In genomic region chr19:1574763-1575162, GRCh38 we compare ENCODE assay signal across 23 cellular contexts. TPM values are rescaled to one million over a fixed set of nuclear protein-coding genes. Genes with fewer than 3 reads are reported as not detected.
"Had no signal": no experiment of that assay in that cellular context is flagged by ENCODE, and none has a peak within 500 bp of the region (broad histone marks: within the 10 kb centered on the region; RNA-seq: fewer than 3 reads in every experiment).

No MANE protein-coding gene starts in this region.

- H3K27ac ChIP-seq: ascending aorta, body of pancreas had no signal

- FAIRE-seq: bronchial epithelial cell had no signal

- H3K9me3 Mint-ChIP-seq: activated CD8-positive, alpha-beta T cell treated with anti-CD3 and anti-CD28 coated beads for 36 hours; activated naive CD4-positive, alpha-beta T cell treated with anti-CD3 and anti-CD28 coated beads, Interleukin-2, amount 50 U/mL, for 24 hours; activated naive CD8-positive, alpha-beta T cell treated with anti-CD3 and anti-CD28 coated beads, Interleukin-2, amount 50 U/mL, for 24 hours; T-helper 1 cell treated with Interleukin-12 subunit alpha and Interleukin-12 subunit beta and Interleukin-4 antibody, amounts not matched to agents 30 μg/mL and 1 μg/mL, for 36 hours had no signal

- H3K4me1 ChIP-seq: ascending aorta, body of pancreas had no signal

- H3K4me3 ChIP-seq: ascending aorta, body of pancreas, MG63 had no signal

- H3K9me3 ChIP-seq: ascending aorta, body of pancreas, MG63 had no signal

- H3K27ac Mint-ChIP-seq: activated CD8-positive, alpha-beta T cell treated with anti-CD3 and anti-CD28 coated beads for 36 hours; activated naive CD8-positive, alpha-beta T cell treated with anti-CD3 and anti-CD28 coated beads, Interleukin-2, amount 50 U/mL, for 24 hours; T-helper 1 cell treated with Interleukin-12 subunit alpha and Interleukin-12 subunit beta and Interleukin-4 antibody, amounts not matched to agents 30 μg/mL and 1 μg/mL, for 36 hours had no signal

- H3K4me3 Mint-ChIP-seq: activated CD8-positive, alpha-beta T cell treated with anti-CD3 and anti-CD28 coated beads for 36 hours; activated naive CD4-positive, alpha-beta T cell treated with anti-CD3 and anti-CD28 coated beads, Interleukin-2, amount 50 U/mL, for 24 hours; activated naive CD8-positive, alpha-beta T cell treated with anti-CD3 and anti-CD28 coated beads, Interleukin-2, amount 50 U/mL, for 24 hours; T-helper 1 cell treated with Interleukin-12 subunit alpha and Interleukin-12 subunit beta and Interleukin-4 antibody, amounts not matched to agents 30 μg/mL and 1 μg/mL, for 36 hours had no signal

- H3K27me3 ChIP-seq: ascending aorta, body of pancreas, MG63 had no signal

- H3K36me3 ChIP-seq: MG63 had no signal

- DNase-seq: activated CD4-positive, alpha-beta T cell treated with anti-CD3 and anti-CD28 coated beads for 4 hours; activated CD8-positive, alpha-beta memory T cell treated with anti-CD3 and anti-CD28 coated beads, Interleukin-2, amount 50 U/mL, for 4 hours; activated CD8-positive, alpha-beta T cell treated with anti-CD3 and anti-CD28 coated beads for 36 hours; activated naive CD8-positive, alpha-beta T cell treated with anti-CD3 and anti-CD28 coated beads, Interleukin-2, amount 50 U/mL, for 24 hours; activated T-cell treated with anti-CD3 and anti-CD28 coated beads, Interleukin-2, amount 50 U/mL, for 1 hour; amniotic stem cell; body of pancreas; MG63; MV-4-11; NCI-H1105; NCI-H1436; NCI-H1694 treated with DMSO at 0.1 percent for 48 hours; NCI-H2029 treated with DMSO at 0.1 percent for 48 hours; NCI-H345; NCI-H510A; NCI-H526 treated with DMSO at 0.1 percent for 48 hours; NK-92 treated with Interleukin-12 subunit alpha and Interleukin-12 subunit beta, amount 100 ng/mL, for 24 hours; SHP77 treated with DMSO at 0.1 percent for 48 hours had no signal

RNA-seq across cellular contexts. Expression of gene PLK5, which starts 50.9 kb away (rescaled TPM):
- total RNA-seq: activated CD8-positive, alpha-beta T cell treated with anti-CD3 and anti-CD28 coated beads for 36 hours; ascending aorta; body of pancreas; bronchial epithelial cell; SK-MEL-5 had no signal
